Comparison of ENCODE assay signal across 8 cellular contexts in the genomic region with DNA sequence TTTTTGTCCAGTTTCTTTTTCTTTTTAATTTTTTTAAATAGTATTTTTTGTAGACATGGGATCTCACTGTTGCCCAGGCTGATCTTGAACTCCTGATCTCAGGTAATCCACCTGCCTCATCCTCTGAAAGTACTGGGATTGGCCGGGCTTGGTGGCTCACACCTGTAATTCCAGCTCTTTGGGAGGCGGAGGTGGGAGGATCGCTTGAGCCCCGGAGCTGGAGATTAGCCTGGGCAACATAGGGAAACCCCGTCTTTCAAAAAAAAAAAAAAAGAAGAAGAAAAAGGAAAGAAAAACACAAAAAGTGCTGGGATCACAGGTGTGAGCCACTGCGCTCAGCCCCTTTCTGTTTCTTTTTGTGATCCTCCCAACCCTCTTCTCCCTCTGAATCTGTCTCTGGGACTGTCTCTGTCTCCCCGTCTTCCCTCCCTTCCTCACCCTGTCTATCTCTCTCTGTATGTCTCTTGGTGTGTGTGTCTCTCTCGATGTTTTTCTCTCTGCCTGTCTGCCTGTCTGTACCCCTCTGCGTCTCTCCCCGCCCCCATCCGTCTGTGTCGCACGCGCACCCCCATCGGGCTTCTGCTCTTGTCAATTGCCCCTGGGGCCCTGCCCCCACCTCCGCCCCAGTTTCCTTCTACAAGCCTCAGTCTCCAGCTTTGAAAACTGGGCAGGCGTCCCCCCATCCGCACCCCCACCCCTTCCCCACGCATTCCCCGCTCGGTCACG. TPM values are rescaled to one million over a fixed set of nuclear protein-coding genes. Genes with fewer than 3 reads are reported as not detected.
A peak's percentile ranks its signal among the peaks of the same experiment; 100 is the strongest.
DNase-seq lines count a peak whose midpoint lies in the region; ATAC-seq lines count a peak whose summit lies in the region.

No MANE protein-coding gene starts in this region.

- in situ Hi-C loops in GM23248 (cut with MboI), result no loop called here

- no peaks in the 10 kb centered on the region for H3K9me2 ChIP-seq in GM23248 (ENCODE audit: insufficient read depth)

- H3K9me3 ChIP-seq in GM23248 (ENCODE audit: low read depth), result no peaks in the 10 kb centered on the region
- H3K9me3 ChIP-seq in SJCRH30 (replicated peaks), result no peaks in the 10 kb centered on the region

- no peaks in the 10 kb centered on the region for H3K9me3 Mint-ChIP-seq in activated naive CD8-positive, alpha-beta T cell treated with anti-CD3 and anti-CD28 coated beads, Interleukin-2, amount 10 ng/mL, durations not matched to agents 7 days and 5 days

- H3K27ac ChIP-seq in GM23248 (peak overlapping the region; percentile 96), SJCRH30 (no peak overlapping the region; the same call in 1 of the 2 replicates)

- ATAC-seq in activated naive CD8-positive, alpha-beta T cell treated with anti-CD3 and anti-CD28 coated beads, Interleukin-2, amount 10 ng/mL, durations not matched to agents 7 days and 5 days (ENCODE audit: low read depth), result peak; percentile 13

- H3K4me1 Mint-ChIP-seq in activated naive CD8-positive, alpha-beta T cell treated with anti-CD3 and anti-CD28 coated beads, Interleukin-2, amount 10 ng/mL, durations not matched to agents 7 days and 5 days, result peaks cover 46% of the 10 kb centered on the region

- peaks cover 15% of the 10 kb centered on the region for H3K36me3 Mint-ChIP-seq in activated naive CD8-positive, alpha-beta T cell treated with anti-CD3 and anti-CD28 coated beads, Interleukin-2, amount 10 ng/mL, durations not matched to agents 7 days and 5 days

- H2AFZ ChIP-seq in GM23248, result peak overlapping the region; percentile 50

- peak overlapping the region; percentile 97 for H3K9ac ChIP-seq in GM23248

- peak overlapping the region; percentile 90 for H3K27ac Mint-ChIP-seq in activated naive CD8-positive, alpha-beta T cell treated with anti-CD3 and anti-CD28 coated beads, Interleukin-2, amount 10 ng/mL, durations not matched to agents 7 days and 5 days

- H4K20me1 ChIP-seq in GM23248 (ENCODE audit: insufficient read depth), result no peaks in the 10 kb centered on the region

- peaks cover 38% of the 10 kb centered on the region for H3F3A ChIP-seq in GM23248 (ENCODE audit: insufficient read depth)

- H3K79me2 ChIP-seq in GM23248 (ENCODE audit: insufficient read depth), result peaks cover 23% of the 10 kb centered on the region

- peak overlapping the region; percentile 86 for H3K4me3 Mint-ChIP-seq in activated naive CD8-positive, alpha-beta T cell treated with anti-CD3 and anti-CD28 coated beads, Interleukin-2, amount 10 ng/mL, durations not matched to agents 7 days and 5 days

- peak; percentile 67 for DNase-seq in GM23248
- DNase-seq in SJCRH30, result peak in 1 of 2 experiments; percentile 77
- DNase-seq in activated naive CD8-positive, alpha-beta T cell treated with anti-CD3 and anti-CD28 coated beads, Interleukin-2, amount 10 ng/mL, durations not matched to agents 7 days and 5 days, result peak; percentile 85
- DNase-seq in iris pigment epithelial cell (ENCODE audit: low read depth), result peak; percentile 42
- DNase-seq in stimulated activated CD4-positive, alpha-beta T cell treated with anti-CD3 and anti-CD28 coated beads, Interleukin-2, amount 100 ng/mL, for 48 hours, result peak; percentile 71 to 77
- DNase-seq in D341Med (ENCODE audit: low spot score), result no peak
- no peak for DNase-seq in NCI-H2029 (lab: John Stamatoyannopoulos, UW)
- no peak for DNase-seq in globus pallidus (ENCODE audit: low spot score)

- H3K27me3 ChIP-seq in GM23248 (replicated peaks; ENCODE audit: insufficient read depth), result no peaks in the 10 kb centered on the region
- no peaks in the 10 kb centered on the region for H3K27me3 ChIP-seq in SJCRH30

- H3K4me2 ChIP-seq in GM23248 (ENCODE audit: unreplicated experiment), result peak overlapping the region; percentile 82

- H3K4me3 ChIP-seq in GM23248 (peak overlapping the region; percentile 87), SJCRH30 (peak overlapping the region; percentile 96)

- POLR2A ChIA-PET in activated naive CD8-positive, alpha-beta T cell treated with anti-CD3 and anti-CD28 coated beads, Interleukin-2, amount 10 ng/mL, durations not matched to agents 7 days and 5 days (lab: Charles Lee), result interaction anchor here (0.6 to 5.2 kb wide), 6 partner anchors 8 to 549 kb away, joined by 5 to 90 read pairs (median 23); a partner anchor contains a TSS

- peaks cover 11% of the 10 kb centered on the region; the same call in 1 of the 2 replicates for H3K36me3 ChIP-seq in GM23248 (ENCODE audit: low read depth)
- no peaks in the 10 kb centered on the region for H3K36me3 ChIP-seq in SJCRH30

- H3K27me3 Mint-ChIP-seq in activated naive CD8-positive, alpha-beta T cell treated with anti-CD3 and anti-CD28 coated beads, Interleukin-2, amount 10 ng/mL, durations not matched to agents 7 days and 5 days, result no peaks in the 10 kb centered on the region

- H3K4me1 ChIP-seq in GM23248 (ENCODE audit: insufficient read depth), result peaks cover 40% of the 10 kb centered on the region
- H3K4me1 ChIP-seq in SJCRH30, result peaks cover 18% of the 10 kb centered on the region

- 8 to 10% methylated on average over 14 to 22 of the region's 22 CpGs for WGBS in GM23248 (ENCODE audit: low coverage in 1 of 2, low lambda C conversion rate in 2 of 2, missing lambda C conversion rate in 2 of 2), 2 experiments

RNA-seq across cellular contexts. Expression of a gene that starts 0.6 kb away (rescaled TPM):
- 7.0 and 13.9 TPM in 2 replicates for total RNA-seq in GM23248 (2014; rRNA removed; shearing (Covaris generic))
- polyA plus RNA-seq in GM23248 (2016; fragmentation: Nextera tagmentation; extraction: Ambion mirVana), result 86.2 and 86.6 TPM in 2 replicates
- 2.4 and 2.7 TPM in 2 replicates for total RNA-seq in SJCRH30 (2014; rRNA removed; shearing (Covaris generic))
- total RNA-seq in activated naive CD8-positive, alpha-beta T cell treated with anti-CD3 and anti-CD28 coated beads, Interleukin-2, amount 10 ng/mL, durations not matched to agents 7 days and 5 days, result 100 to 1,000 TPM; 102 to 107 TPM

RNA-seq across cellular contexts. Expression of a gene that starts 6.4 kb away (rescaled TPM):
- 12.0 and 17.5 TPM in 2 replicates for total RNA-seq in GM23248 (2014; rRNA removed; shearing (Covaris generic))
- polyA plus RNA-seq in GM23248 (2016; fragmentation: Nextera tagmentation; extraction: Ambion mirVana), result 12.2 and 13.5 TPM in 2 replicates
- 27.9 and 31.0 TPM in 2 replicates for total RNA-seq in SJCRH30 (2014; rRNA removed; shearing (Covaris generic))
- 10 to 100 TPM; 65.7 to 65.9 TPM for total RNA-seq in activated naive CD8-positive, alpha-beta T cell treated with anti-CD3 and anti-CD28 coated beads, Interleukin-2, amount 10 ng/mL, durations not matched to agents 7 days and 5 days

RNA-seq across cellular contexts. Expression of a gene that starts 14.9 kb away (rescaled TPM):
- total RNA-seq in GM23248 (2014; rRNA removed; shearing (Covaris generic)), result 27.7 and 29.6 TPM in 2 replicates
- 34.9 and 39.2 TPM in 2 replicates for polyA plus RNA-seq in GM23248 (2016; fragmentation: Nextera tagmentation; extraction: Ambion mirVana)
- 28.2 and 31.9 TPM in 2 replicates for total RNA-seq in SJCRH30 (2014; rRNA removed; shearing (Covaris generic))
- 10 to 100 TPM; 39.0 to 40.7 TPM for total RNA-seq in activated naive CD8-positive, alpha-beta T cell treated with anti-CD3 and anti-CD28 coated beads, Interleukin-2, amount 10 ng/mL, durations not matched to agents 7 days and 5 days

RNA-seq across cellular contexts. Expression of a gene that starts 15.2 kb away (rescaled TPM):
- 45.3 and 51.2 TPM in 2 replicates for total RNA-seq in GM23248 (2014; rRNA removed; shearing (Covaris generic))
- 44.2 and 44.5 TPM in 2 replicates for polyA plus RNA-seq in GM23248 (2016; fragmentation: Nextera tagmentation; extraction: Ambion mirVana)
- total RNA-seq in SJCRH30 (2014; rRNA removed; shearing (Covaris generic)), result 73.6 and 85.7 TPM in 2 replicates
- 10 to 100 TPM; 40.7 to 47.0 TPM for total RNA-seq in activated naive CD8-positive, alpha-beta T cell treated with anti-CD3 and anti-CD28 coated beads, Interleukin-2, amount 10 ng/mL, durations not matched to agents 7 days and 5 days

RNA-seq across cellular contexts. Expression of a gene that starts 29.7 kb away (rescaled TPM):
- 91.2 and 136 TPM in 2 replicates for total RNA-seq in GM23248 (2014; rRNA removed; shearing (Covaris generic))
- 542 and 556 TPM in 2 replicates for polyA plus RNA-seq in GM23248 (2016; fragmentation: Nextera tagmentation; extraction: Ambion mirVana)
- total RNA-seq in SJCRH30 (2014; rRNA removed; shearing (Covaris generic)), result 1,718 and 1,766 TPM in 2 replicates
- 1,000 to 10,000 TPM; 2,294 to 2,369 TPM for total RNA-seq in activated naive CD8-positive, alpha-beta T cell treated with anti-CD3 and anti-CD28 coated beads, Interleukin-2, amount 10 ng/mL, durations not matched to agents 7 days and 5 days

Comparison
In these comparisons a context has a peak if more than half of its experiments do, and no peak if none do; other contexts are left out.
1. DNase-seq: peak in GM23248 (single experiment), activated naive CD8-positive, alpha-beta T cell treated with anti-CD3 and anti-CD28 coated beads, Interleukin-2, amount 10 ng/mL, durations not matched to agents 7 days and 5 days (single experiment), iris pigment epithelial cell (single experiment) and stimulated activated CD4-positive, alpha-beta T cell treated with anti-CD3 and anti-CD28 coated beads, Interleukin-2, amount 100 ng/mL, for 48 hours (2 of 2); none in D341Med (single experiment), NCI-H2029 (single experiment) and globus pallidus (single experiment).